In the genomic region with DNA sequence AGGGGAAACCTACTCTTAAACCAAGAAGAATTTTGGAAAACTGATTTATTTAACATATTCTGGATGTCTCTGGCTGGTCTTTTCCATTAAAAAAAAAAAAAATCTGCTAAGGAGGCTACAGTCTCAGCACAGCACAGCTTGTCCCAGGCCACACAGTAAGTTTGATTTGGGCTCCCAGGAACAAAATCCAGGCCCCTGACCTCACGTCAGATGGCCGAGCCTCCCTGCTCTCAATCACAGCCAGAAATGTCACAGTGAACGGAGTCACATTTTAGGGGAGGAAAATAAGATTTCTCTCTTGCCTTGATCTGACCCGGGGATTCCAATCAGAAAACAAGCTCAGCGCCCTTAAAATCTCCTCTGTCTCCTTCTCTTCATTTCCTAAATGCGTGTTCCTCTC, we compare ENCODE assay signal across 2 cellular contexts.
A peak's percentile ranks its signal among the peaks of the same experiment; 100 is the strongest.
TF ChIP-seq lines count a peak whose summit lies in the region.

No MANE protein-coding gene starts in this region.

TF ChIP-seq in GM23338, 12 proteins besides CTCF, POLR2A, EP300 and RAD21:
- TF ChIP-seq POLR2AphosphoS5 (IDR thresholded peaks at IDR 0.05; ENCODE audit: low read depth) (no peak), NANOG (IDR thresholded peaks at IDR 0.05; ENCODE audit: borderline replicate concordance) (no peak), EZH2phosphoT487 (IDR thresholded peaks at IDR 0.05; ENCODE audit: unreplicated experiment) (no peak), CREB1 (CRISPR knock-in tag; IDR thresholded peaks at IDR 0.05; ENCODE audit: low read depth) (no peak), ZNF114 (CRISPR knock-in tag; IDR thresholded peaks at IDR 0.05) (no peak)

TF ChIP-seq in H1, 55 proteins besides CTCF, POLR2A, EP300 and RAD21:
- no peak for TF ChIP-seq FOSL1 (IDR thresholded peaks at IDR 0.05; ENCODE audit: insufficient read depth, low read depth, low read length)
- peak; percentile 54 for TF ChIP-seq RNF2 (IDR thresholded peaks at IDR 0.05; ENCODE audit: borderline replicate concordance, low read depth, low read length, missing control alignments, poor library complexity, severe bottlenecking)
- TF ChIP-seq KDM4A (IDR thresholded peaks at IDR 0.05; ENCODE audit: low read depth, low read length, severe bottlenecking) = no peak
- TF ChIP-seq SRF (IDR thresholded peaks at IDR 0.05; ENCODE audit: low read depth, low read length) = no peak
- no peak for TF ChIP-seq JUN (IDR thresholded peaks at IDR 0.05; ENCODE audit: low read depth, low read length)
- no peak for TF ChIP-seq RBBP5 (IDR thresholded peaks at IDR 0.05; ENCODE audit: borderline replicate concordance, low read depth, low read length)
